Comparison of ENCODE assay signal across 1 cellular context in the genomic region with DNA sequence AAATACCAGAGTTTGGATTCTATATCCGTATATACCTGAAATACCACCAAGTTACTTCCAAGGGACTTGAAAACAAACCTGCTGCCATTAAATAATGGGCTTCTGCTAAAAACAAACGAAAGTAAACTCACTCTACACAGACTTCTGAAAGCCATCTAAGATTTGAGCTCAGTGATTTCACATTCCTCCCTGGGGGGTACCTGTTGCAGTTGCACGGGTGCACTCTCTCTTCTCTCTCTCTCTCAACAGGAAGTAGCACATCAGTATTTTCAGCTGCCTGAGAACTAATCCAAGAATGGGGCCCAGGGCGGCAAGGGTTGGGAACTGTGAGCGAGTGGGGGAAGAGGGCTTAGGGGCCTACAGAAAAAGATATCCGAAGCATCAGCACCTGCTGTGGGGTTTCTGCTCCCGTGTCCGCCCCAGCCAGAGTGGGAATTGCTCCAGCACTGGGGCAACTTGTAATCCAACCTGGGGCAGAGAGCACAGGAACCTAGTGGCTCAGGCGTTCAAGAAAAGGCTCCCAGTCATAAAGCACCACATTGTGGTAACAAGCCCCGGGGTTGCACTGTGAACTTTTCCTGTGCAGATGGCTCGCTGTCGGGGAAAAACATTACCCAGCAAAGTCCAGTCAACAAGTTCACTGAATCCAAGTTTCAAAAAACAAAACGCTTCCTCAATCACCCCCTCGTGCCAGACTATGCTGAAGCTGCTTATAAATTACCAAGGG.
TF ChIP-seq lines count a peak whose summit lies in the region.

No MANE protein-coding gene starts in this region.

TF ChIP-seq in GM12878, 131 proteins besides CTCF, POLR2A, EP300 and RAD21 (continued from another document and continues in another):
- TF ChIP-seq REST (IDR thresholded peaks at IDR 0.05; ENCODE audit: low read depth, low read length) (no peak), SUZ12 (IDR thresholded peaks at IDR 0.05; ENCODE audit: unreplicated experiment) (no peak), RUNX3 (IDR thresholded peaks at IDR 0.05; ENCODE audit: low read length) (peak; percentile 94), HDAC2 (IDR thresholded peaks at IDR 0.05) (0 out of 2 replicates have a peak, but pooled peaks have one; percentile 50), LARP7 (IDR thresholded peaks at IDR 0.05) (no peak), SPI1 (IDR thresholded peaks at IDR 0.05; ENCODE audit: borderline replicate concordance, insufficient read depth, low read depth, low read length) (peak; percentile 43; the same call in 1 of the 2 replicates), POU2F2 (IDR thresholded peaks at IDR 0.05; ENCODE audit: borderline replicate concordance, low read depth, low read length) (peak; percentile 78), TBL1XR1 (IDR thresholded peaks at IDR 0.05; ENCODE audit: low read depth, low read length) (peak; percentile 16), BCL11A (IDR thresholded peaks at IDR 0.05; ENCODE audit: low read depth, low read length) (peak; percentile 88), BHLHE40 (IDR thresholded peaks at IDR 0.05; ENCODE audit: borderline replicate concordance in 1 of 2, low read depth in 2 of 2, low read length in 1 of 2) (peak; percentile 93 to 94), PML (IDR thresholded peaks at IDR 0.05; ENCODE audit: low read length) (peak; percentile 74; the same call in 1 of the 2 replicates), ETV6 (conservative IDR thresholded peaks at IDR 0.05 in 1 of 2, IDR thresholded peaks at IDR 0.05 in 1 of 2; ENCODE audit: borderline replicate concordance in 1 of 2, low read depth in 1 of 2) (peak in 1 of 2 experiments; percentile 97; a peak in 2 of 4 replicates), BRCA1 (IDR thresholded peaks at IDR 0.05; ENCODE audit: low read depth, low read length) (no peak), KLF5 (IDR thresholded peaks at IDR 0.05; ENCODE audit: partially characterized antibody) (no peak), GABPA (IDR thresholded peaks at IDR 0.05; ENCODE audit: low read depth) (peak; percentile 74), TCF3 (IDR thresholded peaks at IDR 0.05; ENCODE audit: borderline replicate concordance, insufficient read depth, low read depth, low read length) (peak; percentile 16; the same call in 1 of the 2 replicates), EED (IDR thresholded peaks at IDR 0.05; ENCODE audit: low read depth) (peak; percentile 98), SREBF2 (IDR thresholded peaks at IDR 0.05; ENCODE audit: low read length) (no peak), ZBED1 (IDR thresholded peaks at IDR 0.05; ENCODE audit: borderline replicate concordance) (peak; percentile 93; the same call in 1 of the 2 replicates), USF2 (IDR thresholded peaks at IDR 0.05; ENCODE audit: borderline replicate concordance, low read depth, low read length) (no peak), CHD4 (IDR thresholded peaks at IDR 0.05) (no peak), ZNF217 (IDR thresholded peaks at IDR 0.05) (no peak; the same call in 1 of the 2 replicates), CREM (IDR thresholded peaks at IDR 0.05; ENCODE audit: low read depth) (peak; percentile 85), IKZF2 (IDR thresholded peaks at IDR 0.05) (peak; percentile 96), TAF1 (IDR thresholded peaks at IDR 0.05; ENCODE audit: borderline replicate concordance, low read depth, low read length) (no peak; the same call in 1 of the 2 replicates), ZSCAN29 (IDR thresholded peaks at IDR 0.05) (no peak), KDM1A (IDR thresholded peaks at IDR 0.05; ENCODE audit: borderline replicate concordance) (no peak), SMARCA5 (IDR thresholded peaks at IDR 0.05) (no peak), SP1 (IDR thresholded peaks at IDR 0.05; ENCODE audit: low read depth, low read length) (peak; percentile 62)
- TF ChIP-seq, protein P1, sequence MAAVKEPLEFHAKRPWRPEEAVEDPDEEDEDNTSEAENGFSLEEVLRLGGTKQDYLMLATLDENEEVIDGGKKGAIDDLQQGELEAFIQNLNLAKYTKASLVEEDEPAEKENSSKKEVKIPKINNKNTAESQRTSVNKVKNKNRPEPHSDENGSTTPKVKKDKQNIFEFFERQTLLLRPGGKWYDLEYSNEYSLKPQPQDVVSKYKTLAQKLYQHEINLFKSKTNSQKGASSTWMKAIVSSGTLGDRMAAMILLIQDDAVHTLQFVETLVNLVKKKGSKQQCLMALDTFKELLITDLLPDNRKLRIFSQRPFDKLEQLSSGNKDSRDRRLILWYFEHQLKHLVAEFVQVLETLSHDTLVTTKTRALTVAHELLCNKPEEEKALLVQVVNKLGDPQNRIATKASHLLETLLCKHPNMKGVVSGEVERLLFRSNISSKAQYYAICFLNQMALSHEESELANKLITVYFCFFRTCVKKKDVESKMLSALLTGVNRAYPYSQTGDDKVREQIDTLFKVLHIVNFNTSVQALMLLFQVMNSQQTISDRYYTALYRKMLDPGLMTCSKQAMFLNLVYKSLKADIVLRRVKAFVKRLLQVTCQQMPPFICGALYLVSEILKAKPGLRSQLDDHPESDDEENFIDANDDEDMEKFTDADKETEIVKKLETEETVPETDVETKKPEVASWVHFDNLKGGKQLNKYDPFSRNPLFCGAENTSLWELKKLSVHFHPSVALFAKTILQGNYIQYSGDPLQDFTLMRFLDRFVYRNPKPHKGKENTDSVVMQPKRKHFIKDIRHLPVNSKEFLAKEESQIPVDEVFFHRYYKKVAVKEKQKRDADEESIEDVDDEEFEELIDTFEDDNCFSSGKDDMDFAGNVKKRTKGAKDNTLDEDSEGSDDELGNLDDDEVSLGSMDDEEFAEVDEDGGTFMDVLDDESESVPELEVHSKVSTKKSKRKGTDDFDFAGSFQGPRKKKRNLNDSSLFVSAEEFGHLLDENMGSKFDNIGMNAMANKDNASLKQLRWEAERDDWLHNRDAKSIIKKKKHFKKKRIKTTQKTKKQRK (IDR thresholded peaks at IDR 0.05; ENCODE audit: low read depth, low read length), result no peak
- TF ChIP-seq, protein P2, sequence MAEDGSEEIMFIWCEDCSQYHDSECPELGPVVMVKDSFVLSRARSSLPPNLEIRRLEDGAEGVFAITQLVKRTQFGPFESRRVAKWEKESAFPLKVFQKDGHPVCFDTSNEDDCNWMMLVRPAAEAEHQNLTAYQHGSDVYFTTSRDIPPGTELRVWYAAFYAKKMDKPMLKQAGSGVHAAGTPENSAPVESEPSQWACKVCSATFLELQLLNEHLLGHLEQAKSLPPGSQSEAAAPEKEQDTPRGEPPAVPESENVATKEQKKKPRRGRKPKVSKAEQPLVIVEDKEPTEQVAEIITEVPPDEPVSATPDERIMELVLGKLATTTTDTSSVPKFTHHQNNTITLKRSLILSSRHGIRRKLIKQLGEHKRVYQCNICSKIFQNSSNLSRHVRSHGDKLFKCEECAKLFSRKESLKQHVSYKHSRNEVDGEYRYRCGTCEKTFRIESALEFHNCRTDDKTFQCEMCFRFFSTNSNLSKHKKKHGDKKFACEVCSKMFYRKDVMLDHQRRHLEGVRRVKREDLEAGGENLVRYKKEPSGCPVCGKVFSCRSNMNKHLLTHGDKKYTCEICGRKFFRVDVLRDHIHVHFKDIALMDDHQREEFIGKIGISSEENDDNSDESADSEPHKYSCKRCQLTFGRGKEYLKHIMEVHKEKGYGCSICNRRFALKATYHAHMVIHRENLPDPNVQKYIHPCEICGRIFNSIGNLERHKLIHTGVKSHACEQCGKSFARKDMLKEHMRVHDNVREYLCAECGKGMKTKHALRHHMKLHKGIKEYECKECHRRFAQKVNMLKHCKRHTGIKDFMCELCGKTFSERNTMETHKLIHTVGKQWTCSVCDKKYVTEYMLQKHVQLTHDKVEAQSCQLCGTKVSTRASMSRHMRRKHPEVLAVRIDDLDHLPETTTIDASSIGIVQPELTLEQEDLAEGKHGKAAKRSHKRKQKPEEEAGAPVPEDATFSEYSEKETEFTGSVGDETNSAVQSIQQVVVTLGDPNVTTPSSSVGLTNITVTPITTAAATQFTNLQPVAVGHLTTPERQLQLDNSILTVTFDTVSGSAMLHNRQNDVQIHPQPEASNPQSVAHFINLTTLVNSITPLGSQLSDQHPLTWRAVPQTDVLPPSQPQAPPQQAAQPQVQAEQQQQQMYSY (CRISPR knock-in tag; IDR thresholded peaks at IDR 0.05), result no peak
- TF ChIP-seq, protein P3, sequence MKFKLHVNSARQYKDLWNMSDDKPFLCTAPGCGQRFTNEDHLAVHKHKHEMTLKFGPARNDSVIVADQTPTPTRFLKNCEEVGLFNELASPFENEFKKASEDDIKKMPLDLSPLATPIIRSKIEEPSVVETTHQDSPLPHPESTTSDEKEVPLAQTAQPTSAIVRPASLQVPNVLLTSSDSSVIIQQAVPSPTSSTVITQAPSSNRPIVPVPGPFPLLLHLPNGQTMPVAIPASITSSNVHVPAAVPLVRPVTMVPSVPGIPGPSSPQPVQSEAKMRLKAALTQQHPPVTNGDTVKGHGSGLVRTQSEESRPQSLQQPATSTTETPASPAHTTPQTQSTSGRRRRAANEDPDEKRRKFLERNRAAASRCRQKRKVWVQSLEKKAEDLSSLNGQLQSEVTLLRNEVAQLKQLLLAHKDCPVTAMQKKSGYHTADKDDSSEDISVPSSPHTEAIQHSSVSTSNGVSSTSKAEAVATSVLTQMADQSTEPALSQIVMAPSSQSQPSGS (IDR thresholded peaks at IDR 0.05; ENCODE audit: low read length), result peak; percentile 92
- TF ChIP-seq, protein P4, sequence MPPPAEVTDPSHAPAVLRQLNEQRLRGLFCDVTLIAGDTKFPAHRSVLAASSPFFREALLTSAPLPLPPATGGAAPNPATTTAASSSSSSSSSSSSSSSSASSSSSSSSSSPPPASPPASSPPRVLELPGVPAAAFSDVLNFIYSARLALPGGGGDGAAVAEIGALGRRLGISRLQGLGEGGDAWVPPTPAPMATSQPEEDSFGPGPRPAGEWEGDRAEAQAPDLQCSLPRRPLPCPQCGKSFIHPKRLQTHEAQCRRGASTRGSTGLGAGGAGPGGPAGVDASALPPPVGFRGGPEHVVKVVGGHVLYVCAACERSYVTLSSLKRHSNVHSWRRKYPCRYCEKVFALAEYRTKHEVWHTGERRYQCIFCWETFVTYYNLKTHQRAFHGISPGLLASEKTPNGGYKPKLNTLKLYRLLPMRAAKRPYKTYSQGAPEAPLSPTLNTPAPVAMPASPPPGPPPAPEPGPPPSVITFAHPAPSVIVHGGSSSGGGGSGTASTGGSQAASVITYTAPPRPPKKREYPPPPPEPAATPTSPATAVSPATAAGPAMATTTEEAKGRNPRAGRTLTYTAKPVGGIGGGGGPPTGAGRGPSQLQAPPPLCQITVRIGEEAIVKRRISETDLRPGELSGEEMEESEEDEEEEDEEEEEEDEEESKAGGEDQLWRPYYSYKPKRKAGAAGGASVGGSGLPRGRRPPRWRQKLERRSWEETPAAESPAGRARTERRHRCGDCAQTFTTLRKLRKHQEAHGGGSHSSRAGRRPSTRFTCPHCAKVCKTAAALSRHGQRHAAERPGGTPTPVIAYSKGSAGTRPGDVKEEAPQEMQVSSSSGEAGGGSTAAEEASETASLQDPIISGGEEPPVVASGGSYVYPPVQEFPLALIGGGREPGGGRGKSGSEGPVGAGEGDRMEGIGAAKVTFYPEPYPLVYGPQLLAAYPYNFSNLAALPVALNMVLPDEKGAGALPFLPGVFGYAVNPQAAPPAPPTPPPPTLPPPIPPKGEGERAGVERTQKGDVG (CRISPR knock-in tag; IDR thresholded peaks at IDR 0.05), result no peak
- TF ChIP-seq, protein P5, sequence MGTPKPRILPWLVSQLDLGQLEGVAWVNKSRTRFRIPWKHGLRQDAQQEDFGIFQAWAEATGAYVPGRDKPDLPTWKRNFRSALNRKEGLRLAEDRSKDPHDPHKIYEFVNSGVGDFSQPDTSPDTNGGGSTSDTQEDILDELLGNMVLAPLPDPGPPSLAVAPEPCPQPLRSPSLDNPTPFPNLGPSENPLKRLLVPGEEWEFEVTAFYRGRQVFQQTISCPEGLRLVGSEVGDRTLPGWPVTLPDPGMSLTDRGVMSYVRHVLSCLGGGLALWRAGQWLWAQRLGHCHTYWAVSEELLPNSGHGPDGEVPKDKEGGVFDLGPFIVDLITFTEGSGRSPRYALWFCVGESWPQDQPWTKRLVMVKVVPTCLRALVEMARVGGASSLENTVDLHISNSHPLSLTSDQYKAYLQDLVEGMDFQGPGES (IDR thresholded peaks at IDR 0.05), result no peak
- TF ChIP-seq, protein P6, sequence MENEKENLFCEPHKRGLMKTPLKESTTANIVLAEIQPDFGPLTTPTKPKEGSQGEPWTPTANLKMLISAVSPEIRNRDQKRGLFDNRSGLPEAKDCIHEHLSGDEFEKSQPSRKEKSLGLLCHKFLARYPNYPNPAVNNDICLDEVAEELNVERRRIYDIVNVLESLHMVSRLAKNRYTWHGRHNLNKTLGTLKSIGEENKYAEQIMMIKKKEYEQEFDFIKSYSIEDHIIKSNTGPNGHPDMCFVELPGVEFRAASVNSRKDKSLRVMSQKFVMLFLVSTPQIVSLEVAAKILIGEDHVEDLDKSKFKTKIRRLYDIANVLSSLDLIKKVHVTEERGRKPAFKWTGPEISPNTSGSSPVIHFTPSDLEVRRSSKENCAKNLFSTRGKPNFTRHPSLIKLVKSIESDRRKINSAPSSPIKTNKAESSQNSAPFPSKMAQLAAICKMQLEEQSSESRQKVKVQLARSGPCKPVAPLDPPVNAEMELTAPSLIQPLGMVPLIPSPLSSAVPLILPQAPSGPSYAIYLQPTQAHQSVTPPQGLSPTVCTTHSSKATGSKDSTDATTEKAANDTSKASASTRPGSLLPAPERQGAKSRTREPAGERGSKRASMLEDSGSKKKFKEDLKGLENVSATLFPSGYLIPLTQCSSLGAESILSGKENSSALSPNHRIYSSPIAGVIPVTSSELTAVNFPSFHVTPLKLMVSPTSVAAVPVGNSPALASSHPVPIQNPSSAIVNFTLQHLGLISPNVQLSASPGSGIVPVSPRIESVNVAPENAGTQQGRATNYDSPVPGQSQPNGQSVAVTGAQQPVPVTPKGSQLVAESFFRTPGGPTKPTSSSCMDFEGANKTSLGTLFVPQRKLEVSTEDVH (IDR thresholded peaks at IDR 0.05; ENCODE audit: low read depth, partially characterized antibody), result no peak
